In the genomic region with DNA sequence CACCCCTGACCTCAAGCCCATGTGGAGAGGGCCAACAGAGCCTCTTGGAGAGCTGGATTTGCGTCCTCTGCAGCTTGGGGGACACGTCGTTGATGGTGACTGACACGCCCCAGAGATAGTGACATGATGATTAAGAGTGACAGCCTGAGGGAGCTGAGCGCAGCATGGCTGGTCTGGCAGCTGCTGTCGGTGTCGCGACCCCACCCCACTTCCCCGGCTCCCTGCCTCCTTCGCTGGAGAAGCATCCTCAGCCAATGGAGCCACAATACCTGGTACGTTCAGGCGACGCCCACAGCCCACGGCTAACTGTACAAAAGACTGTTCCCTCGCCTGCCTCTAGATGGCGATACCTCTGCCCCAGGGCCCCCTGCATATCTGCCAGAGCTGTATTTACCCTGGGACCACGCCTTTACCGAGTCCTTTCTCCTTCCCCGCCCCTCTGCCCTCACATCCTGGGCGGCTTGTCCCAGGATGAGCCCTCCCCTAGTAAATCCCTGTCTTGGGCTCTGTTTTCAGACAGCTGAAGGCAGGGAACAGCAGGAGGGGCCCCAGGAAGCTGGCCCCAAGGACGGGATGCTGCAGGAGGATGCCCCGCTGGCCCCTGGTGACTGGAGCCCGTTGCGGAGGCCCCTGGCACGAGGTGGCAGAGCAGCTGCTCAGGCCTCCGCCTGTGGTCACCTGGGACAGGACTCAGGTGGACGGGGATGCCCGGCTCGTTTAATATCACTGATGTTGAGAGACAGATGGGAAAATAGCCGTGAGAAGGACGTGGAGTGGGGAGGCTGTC, we compare ENCODE assay signal across 8 cellular contexts.
A peak's percentile ranks its signal among the peaks of the same experiment; 100 is the strongest.
DNase-seq lines count a peak whose midpoint lies in the region; ATAC-seq lines count a peak whose summit lies in the region.

No MANE protein-coding gene starts in this region.

- DNase-seq in COLO829 (ENCODE audit: low spot score), result peak; percentile 81
- DNase-seq in HCEC 1CT, result peak; percentile 38
- peak; percentile 90 for DNase-seq in NCI-H2227 (lab: John Stamatoyannopoulos, UW; ENCODE audit: unreplicated experiment)
- peak; percentile 71 for DNase-seq in activated CD4-positive, CD25-positive, alpha-beta regulatory T cell treated with anti-CD3 and anti-CD28 coated beads, Interleukin-2, amount 50 U/mL, for 72 hours
- peak; percentile 85 for DNase-seq in cerebellum (ENCODE audit: low spot score)
- peak; percentile 68 for DNase-seq in kidney tubule cell (ENCODE audit: low spot score)
- peak; percentile 55 to 58 for DNase-seq in stimulated activated CD4-positive, alpha-beta T cell treated with anti-CD3 and anti-CD28 coated beads, Interleukin-1b, Interleukin-23, amount 100 ng/mL, for 4 hours (ENCODE audit: low read depth in 2 of 2)

- no peak for ATAC-seq in HG02970 (IDR thresholded peaks at IDR 0.05; ENCODE audit: low FRiP score, unreplicated experiment)

Comparison
In these comparisons a context has a peak if more than half of its experiments do, and no peak if none do; other contexts are left out.
1. DNase-seq: peak in every context shown above with its lines; median percentile 90 in NCI-H2227; 85 in cerebellum; 81 in COLO829; 71 in activated CD4-positive, CD25-positive, alpha-beta regulatory T cell treated with anti-CD3 and anti-CD28 coated beads, Interleukin-2, amount 50 U/mL, for 72 hours; 68 in kidney tubule cell; 56 in stimulated activated CD4-positive, alpha-beta T cell treated with anti-CD3 and anti-CD28 coated beads, Interleukin-1b, Interleukin-23, amount 100 ng/mL, for 4 hours; 38 in HCEC 1CT.